Comparison of ENCODE assay signal across 1 cellular context in genomic region chr2:224861266-224861665, GRCh38.
TF ChIP-seq lines count a peak whose summit lies in the region.

No MANE protein-coding gene starts in this region.

TF ChIP-seq in HepG2, 621 proteins besides CTCF, POLR2A, EP300 and RAD21:
- TF ChIP-seq ZFP37 (CRISPR knock-in tag; IDR thresholded peaks at IDR 0.05; ENCODE audit: borderline replicate concordance) (no peak), SMAD9 (CRISPR knock-in tag; IDR thresholded peaks at IDR 0.05) (no peak), KDM5A (IDR thresholded peaks at IDR 0.05; ENCODE audit: borderline replicate concordance, low read length) (no peak), MTA1 (CRISPR knock-in tag; IDR thresholded peaks at IDR 0.05; ENCODE audit: borderline replicate concordance) (no peak), ZBTB7B (CRISPR knock-in tag; IDR thresholded peaks at IDR 0.05) (no peak), ZNF329 (CRISPR knock-in tag; IDR thresholded peaks at IDR 0.05; ENCODE audit: low read depth) (no peak), ZNF142 (CRISPR knock-in tag; IDR thresholded peaks at IDR 0.05) (no peak), GABPB1 (CRISPR knock-in tag; IDR thresholded peaks at IDR 0.05) (no peak), NONO (IDR thresholded peaks at IDR 0.05) (no peak), NONO (CRISPR knock-in tag; conservative IDR thresholded peaks at IDR 0.05) (no peak), GPN1 (CRISPR knock-in tag; IDR thresholded peaks at IDR 0.05; ENCODE audit: borderline replicate concordance) (no peak), ARID2 (CRISPR knock-in tag; IDR thresholded peaks at IDR 0.05; ENCODE audit: borderline replicate concordance) (no peak), GLI4 (CRISPR knock-in tag; IDR thresholded peaks at IDR 0.05; ENCODE audit: borderline replicate concordance) (no peak), ZNF564 (CRISPR knock-in tag; IDR thresholded peaks at IDR 0.05) (no peak), ZNF281 (CRISPR knock-in tag; IDR thresholded peaks at IDR 0.05; ENCODE audit: borderline replicate concordance) (no peak), ZKSCAN8 (CRISPR knock-in tag; IDR thresholded peaks at IDR 0.05; ENCODE audit: borderline replicate concordance) (no peak), ZNF232 (CRISPR knock-in tag; IDR thresholded peaks at IDR 0.05; ENCODE audit: borderline replicate concordance) (no peak), XRCC5 (optimal IDR thresholded peaks at IDR 0.05; ENCODE audit: low read length) (no peak)
- TF ChIP-seq, protein P1, sequence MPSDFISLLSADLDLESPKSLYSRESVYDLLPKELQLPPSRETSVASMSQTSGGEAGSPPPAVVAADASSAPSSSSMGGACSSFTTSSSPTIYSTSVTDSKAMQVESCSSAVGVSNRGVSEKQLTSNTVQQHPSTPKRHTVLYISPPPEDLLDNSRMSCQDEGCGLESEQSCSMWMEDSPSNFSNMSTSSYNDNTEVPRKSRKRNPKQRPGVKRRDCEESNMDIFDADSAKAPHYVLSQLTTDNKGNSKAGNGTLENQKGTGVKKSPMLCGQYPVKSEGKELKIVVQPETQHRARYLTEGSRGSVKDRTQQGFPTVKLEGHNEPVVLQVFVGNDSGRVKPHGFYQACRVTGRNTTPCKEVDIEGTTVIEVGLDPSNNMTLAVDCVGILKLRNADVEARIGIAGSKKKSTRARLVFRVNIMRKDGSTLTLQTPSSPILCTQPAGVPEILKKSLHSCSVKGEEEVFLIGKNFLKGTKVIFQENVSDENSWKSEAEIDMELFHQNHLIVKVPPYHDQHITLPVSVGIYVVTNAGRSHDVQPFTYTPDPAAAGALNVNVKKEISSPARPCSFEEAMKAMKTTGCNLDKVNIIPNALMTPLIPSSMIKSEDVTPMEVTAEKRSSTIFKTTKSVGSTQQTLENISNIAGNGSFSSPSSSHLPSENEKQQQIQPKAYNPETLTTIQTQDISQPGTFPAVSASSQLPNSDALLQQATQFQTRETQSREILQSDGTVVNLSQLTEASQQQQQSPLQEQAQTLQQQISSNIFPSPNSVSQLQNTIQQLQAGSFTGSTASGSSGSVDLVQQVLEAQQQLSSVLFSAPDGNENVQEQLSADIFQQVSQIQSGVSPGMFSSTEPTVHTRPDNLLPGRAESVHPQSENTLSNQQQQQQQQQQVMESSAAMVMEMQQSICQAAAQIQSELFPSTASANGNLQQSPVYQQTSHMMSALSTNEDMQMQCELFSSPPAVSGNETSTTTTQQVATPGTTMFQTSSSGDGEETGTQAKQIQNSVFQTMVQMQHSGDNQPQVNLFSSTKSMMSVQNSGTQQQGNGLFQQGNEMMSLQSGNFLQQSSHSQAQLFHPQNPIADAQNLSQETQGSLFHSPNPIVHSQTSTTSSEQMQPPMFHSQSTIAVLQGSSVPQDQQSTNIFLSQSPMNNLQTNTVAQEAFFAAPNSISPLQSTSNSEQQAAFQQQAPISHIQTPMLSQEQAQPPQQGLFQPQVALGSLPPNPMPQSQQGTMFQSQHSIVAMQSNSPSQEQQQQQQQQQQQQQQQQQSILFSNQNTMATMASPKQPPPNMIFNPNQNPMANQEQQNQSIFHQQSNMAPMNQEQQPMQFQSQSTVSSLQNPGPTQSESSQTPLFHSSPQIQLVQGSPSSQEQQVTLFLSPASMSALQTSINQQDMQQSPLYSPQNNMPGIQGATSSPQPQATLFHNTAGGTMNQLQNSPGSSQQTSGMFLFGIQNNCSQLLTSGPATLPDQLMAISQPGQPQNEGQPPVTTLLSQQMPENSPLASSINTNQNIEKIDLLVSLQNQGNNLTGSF (CRISPR knock-in tag; IDR thresholded peaks at IDR 0.05), result no peak
- TF ChIP-seq, protein P2, sequence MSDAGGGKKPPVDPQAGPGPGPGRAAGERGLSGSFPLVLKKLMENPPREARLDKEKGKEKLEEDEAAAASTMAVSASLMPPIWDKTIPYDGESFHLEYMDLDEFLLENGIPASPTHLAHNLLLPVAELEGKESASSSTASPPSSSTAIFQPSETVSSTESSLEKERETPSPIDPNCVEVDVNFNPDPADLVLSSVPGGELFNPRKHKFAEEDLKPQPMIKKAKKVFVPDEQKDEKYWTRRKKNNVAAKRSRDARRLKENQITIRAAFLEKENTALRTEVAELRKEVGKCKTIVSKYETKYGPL (CRISPR knock-in tag; IDR thresholded peaks at IDR 0.05), result no peak
- TF ChIP-seq, protein P3, sequence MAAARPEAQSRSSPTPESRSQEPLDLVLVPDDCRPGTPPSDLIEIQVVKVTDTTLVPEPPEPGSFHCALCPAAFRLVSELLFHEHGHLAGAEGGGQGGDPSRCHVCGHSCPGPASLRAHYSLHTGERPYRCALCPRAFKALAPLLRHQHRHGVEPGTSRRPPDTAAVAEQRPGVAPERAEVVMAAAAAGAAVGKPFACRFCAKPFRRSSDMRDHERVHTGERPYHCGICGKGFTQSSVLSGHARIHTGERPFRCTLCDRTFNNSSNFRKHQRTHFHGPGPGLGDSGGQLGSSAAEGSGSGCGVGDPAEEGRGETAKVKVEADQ (CRISPR knock-in tag; IDR thresholded peaks at IDR 0.05; ENCODE audit: borderline replicate concordance), result no peak
